In the genomic region with DNA sequence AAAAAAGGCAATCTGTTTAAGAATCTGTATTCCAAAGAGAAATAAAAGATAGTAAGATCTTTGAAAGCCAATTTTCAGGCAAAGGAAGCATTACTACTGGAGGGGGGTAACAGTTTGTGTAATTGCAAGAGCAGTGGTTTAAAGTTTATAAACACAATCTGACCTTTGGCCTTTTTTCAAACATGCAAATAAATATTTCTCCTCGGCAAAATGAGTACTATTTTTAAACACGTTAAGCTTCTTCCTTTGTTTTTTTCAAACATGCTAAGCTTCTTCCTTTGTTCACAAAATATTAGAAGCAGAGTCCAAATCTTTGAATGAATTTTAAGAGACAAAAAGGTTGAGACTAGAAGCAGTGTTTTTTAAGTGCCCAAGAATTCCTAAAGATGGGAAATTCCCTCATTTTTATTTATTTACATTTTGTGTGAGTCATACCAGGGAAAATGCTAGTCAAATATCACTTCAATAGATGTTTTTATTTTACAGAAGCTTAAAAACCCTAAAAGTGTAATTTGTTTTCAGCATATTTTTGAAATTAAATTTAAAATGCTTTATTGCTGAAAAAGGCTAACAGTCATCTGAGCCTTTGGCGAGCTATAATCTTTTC, we compare ENCODE assay signal across 19 cellular contexts.
DNase-seq lines count a peak whose midpoint lies in the region; ATAC-seq and TF ChIP-seq lines count a peak whose summit lies in the region.
"Had no signal": no experiment of that assay in that cellular context is flagged by ENCODE, and none has a peak within 500 bp of the region (broad histone marks: within the 10 kb centered on the region; RNA-seq: fewer than 3 reads in every experiment).

No MANE protein-coding gene starts in this region.

- no peaks in the 10 kb centered on the region for H3K79me2 ChIP-seq in fibroblast of lung (ENCODE audit: control insufficient read depth, insufficient read depth, low read length)

- no peak overlapping the region for H3K9ac ChIP-seq in fibroblast of lung (ENCODE audit: insufficient read depth, low read length)

- peak overlapping the region; percentile 6 for H3K4me2 ChIP-seq in fibroblast of lung (ENCODE audit: extremely low read depth, insufficient read depth, low read length)

- H3K36me3 ChIP-seq in SJCRH30 (no peaks in the 10 kb centered on the region), fibroblast of lung (ENCODE audit: control insufficient read depth, insufficient read depth, low read length) (no peaks in the 10 kb centered on the region)

- no peak overlapping the region for H3K27ac ChIP-seq in SJCRH30
- no peak overlapping the region for H3K27ac ChIP-seq in fibroblast of lung (ENCODE audit: insufficient read depth, low read length)

- no peak overlapping the region for H2AFZ ChIP-seq in fibroblast of lung (ENCODE audit: low read length)

- DNase-seq in H4 (ENCODE audit: low spot score): peak; percentile 37
- DNase-seq in SJCRH30: no peak
- peak; percentile 8 to 74 for DNase-seq in fibroblast of lung (ENCODE audit: low read depth in 2 of 2)
- DNase-seq: activated CD4-positive, alpha-beta memory T cell treated with anti-CD3 and anti-CD28 coated beads for 36 hours; activated naive CD8-positive, alpha-beta T cell treated with anti-CD3 and anti-CD28 coated beads, Interleukin-2, amount 10 ng/mL, durations not matched to agents 7 days and 5 days; CD4-positive, CD25-positive, alpha-beta regulatory T cell; glutamatergic neuron; H7; Kasumi-1; NCI-H1092; NCI-H2081 treated with DMSO at 0.1 percent for 48 hours; SHP77; stimulated activated CD4-positive, alpha-beta T cell treated with anti-CD3 and anti-CD28 coated beads, Interleukin-15, amount 100 ng/mL, for 24 hours; T-cell had no signal

- H3K9me3 ChIP-seq in SJCRH30 (replicated peaks): 0 out of 2 replicates have a peak, but pooled peaks cover 2% of the 10 kb centered on the region
- H3K9me3 ChIP-seq in fibroblast of lung (ENCODE audit: control insufficient read depth, insufficient read depth, low read depth, low read length): no peaks in the 10 kb centered on the region

- ATAC-seq in GM21381 (IDR thresholded peaks at IDR 0.05; ENCODE audit: unreplicated experiment) (no peak), GM18858 (IDR thresholded peaks at IDR 0.05; ENCODE audit: unreplicated experiment) (no peak), HG03280 (IDR thresholded peaks at IDR 0.05; ENCODE audit: unreplicated experiment) (no peak), GM19455 (IDR thresholded peaks at IDR 0.05; ENCODE audit: unreplicated experiment) (no peak)
- ATAC-seq: sciatic nerve, T-cell had no signal

- H4K20me1 ChIP-seq in fibroblast of lung (ENCODE audit: control insufficient read depth, extremely low read depth, insufficient read depth, low read length): no peaks in the 10 kb centered on the region

- no peaks in the 10 kb centered on the region for H3K27me3 ChIP-seq in SJCRH30
- H3K27me3 ChIP-seq in fibroblast of lung (ENCODE audit: control insufficient read depth, insufficient read depth, low read length): no peaks in the 10 kb centered on the region

- TF ChIP-seq CTCF in fibroblast of lung (conservative IDR thresholded peaks at IDR 0.05 in 1 of 2, IDR thresholded peaks at IDR 0.05 in 1 of 2; ENCODE audit: low read depth in 1 of 2, low read length in 2 of 2): no peak

- peak overlapping the region; percentile 14; the same call in 1 of the 2 replicates for H3K4me3 ChIP-seq in SJCRH30
- H3K4me3 ChIP-seq in fibroblast of lung (replicated peaks in 1 of 4; ENCODE audit: control extremely low read depth in 1 of 4, insufficient read depth in 1 of 4, low read depth in 3 of 4, low read length in 4 of 4): no peak overlapping the region

- H3K4me1 ChIP-seq in SJCRH30 (peaks cover 9% of the 10 kb centered on the region), fibroblast of lung (ENCODE audit: control insufficient read depth, extremely low read depth, insufficient read depth, low read length) (peaks cover 3% of the 10 kb centered on the region)

Comparison
In these comparisons a context has a peak if more than half of its experiments do, and no peak if none do; other contexts are left out.
1. DNase-seq: peak in H4 (single experiment) and fibroblast of lung (2 of 2); none in SJCRH30 (0 of 2).